ENCODE assay signal across 1 cellular context in the genomic region with DNA sequence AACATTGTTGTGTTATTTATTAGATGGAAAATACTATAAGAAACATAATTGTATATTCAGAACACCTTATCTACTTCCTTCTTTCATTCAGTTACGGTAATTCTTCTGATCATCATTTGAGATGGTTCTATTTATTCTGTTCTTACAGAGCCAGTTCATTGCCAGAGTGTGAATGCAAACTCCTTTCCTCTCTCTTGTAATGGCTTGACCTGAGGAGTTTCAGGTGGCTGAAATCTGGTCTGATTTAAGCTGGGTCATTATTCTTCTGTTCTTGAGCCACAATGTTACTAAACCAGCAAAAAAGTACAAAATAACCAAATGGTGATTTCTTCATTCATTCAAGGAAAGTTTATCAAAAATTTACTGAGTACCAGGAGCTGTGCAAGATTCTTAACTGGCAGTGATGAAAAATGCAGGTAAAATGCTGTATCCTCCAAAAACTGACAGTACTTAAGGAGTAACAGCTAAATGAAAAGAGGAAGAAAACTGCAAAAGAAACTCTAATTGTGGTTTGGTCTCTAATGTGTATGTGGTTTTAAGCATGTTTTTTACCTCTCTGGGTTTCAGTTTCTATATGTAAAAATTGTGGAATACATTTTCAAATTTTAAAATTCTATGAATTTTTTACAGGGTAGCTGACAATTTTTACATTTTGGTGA.
TF ChIP-seq lines count a peak whose summit lies in the region.

No MANE protein-coding gene starts in this region.

TF ChIP-seq in GM12878, 131 proteins besides CTCF, POLR2A, EP300 and RAD21 (continued from another document and continues in another):
- TF ChIP-seq SPI1 (IDR thresholded peaks at IDR 0.05; ENCODE audit: borderline replicate concordance, insufficient read depth, low read depth, low read length) (no peak), CBX3 (IDR thresholded peaks at IDR 0.05; ENCODE audit: borderline replicate concordance, low read depth) (no peak), BCL11A (IDR thresholded peaks at IDR 0.05; ENCODE audit: low read depth, low read length) (no peak), SIX5 (IDR thresholded peaks at IDR 0.05; ENCODE audit: low read depth, low read length, severe bottlenecking) (no peak), MXI1 (IDR thresholded peaks at IDR 0.05; ENCODE audit: low read depth, low read length) (peak; percentile 38; the same call in 1 of the 2 replicates), HCFC1 (IDR thresholded peaks at IDR 0.05; ENCODE audit: low read length) (no peak), RUNX3 (IDR thresholded peaks at IDR 0.05; ENCODE audit: low read length) (peak; percentile 88), IKZF2 (IDR thresholded peaks at IDR 0.05) (peak; percentile 27 to 58; a peak in 2 of 4 replicates), BHLHE40 (IDR thresholded peaks at IDR 0.05; ENCODE audit: borderline replicate concordance in 1 of 2, low read depth in 2 of 2, low read length in 1 of 2) (0 out of 4 replicates have a peak, but pooled peaks of 1 of the 2 experiments have one; percentile 38), EGR1 (IDR thresholded peaks at IDR 0.05; ENCODE audit: borderline replicate concordance in 1 of 2, low read depth in 2 of 2, low read length in 2 of 2) (no peak), ZNF384 (IDR thresholded peaks at IDR 0.05; ENCODE audit: borderline replicate concordance, low read depth, low read length) (peak; percentile 37; the same call in 1 of the 2 replicates), STAT3 (IDR thresholded peaks at IDR 0.05; ENCODE audit: low read depth, low read length) (no peak), EZH2 (IDR thresholded peaks at IDR 0.05; ENCODE audit: borderline replicate concordance, control insufficient read depth, low read depth, low read length) (no peak), CEBPB (IDR thresholded peaks at IDR 0.05; ENCODE audit: borderline replicate concordance in 1 of 2, low read depth in 2 of 2, low read length in 2 of 2) (no peak), YBX1 (IDR thresholded peaks at IDR 0.05) (no peak), CBX5 (IDR thresholded peaks at IDR 0.05; ENCODE audit: low read depth) (no peak), MEF2A (IDR thresholded peaks at IDR 0.05; ENCODE audit: insufficient read depth, low read depth, low read length) (no peak), NFYA (IDR thresholded peaks at IDR 0.05; ENCODE audit: borderline replicate concordance, low read depth, low read length) (no peak), ATF7 (IDR thresholded peaks at IDR 0.05; ENCODE audit: low read depth) (0 out of 2 replicates have a peak, but pooled peaks have one; percentile 15), RB1 (IDR thresholded peaks at IDR 0.05; ENCODE audit: borderline replicate concordance) (no peak), CBFB (IDR thresholded peaks at IDR 0.05; ENCODE audit: low read depth) (0 out of 2 replicates have a peak, but pooled peaks have one; percentile 37), SMAD5 (IDR thresholded peaks at IDR 0.05; ENCODE audit: low read depth) (no peak), BACH1 (IDR thresholded peaks at IDR 0.05; ENCODE audit: borderline replicate concordance) (no peak), PAX8 (IDR thresholded peaks at IDR 0.05) (no peak), MEF2B (IDR thresholded peaks at IDR 0.05; ENCODE audit: partially characterized antibody, poor library complexity, severe bottlenecking) (no peak), MTA2 (IDR thresholded peaks at IDR 0.05; ENCODE audit: low read depth) (peak; percentile 68; the same call in 1 of the 2 replicates), CHD2 (IDR thresholded peaks at IDR 0.05; ENCODE audit: borderline replicate concordance, low read depth, low read length) (no peak), KDM1A (IDR thresholded peaks at IDR 0.05; ENCODE audit: borderline replicate concordance) (no peak), GATAD2B (conservative IDR thresholded peaks at IDR 0.05; ENCODE audit: low read depth) (no peak), SREBF1 (IDR thresholded peaks at IDR 0.05; ENCODE audit: low read length) (no peak), JUNB (IDR thresholded peaks at IDR 0.05) (no peak), NR2C2 (IDR thresholded peaks at IDR 0.05; ENCODE audit: borderline replicate concordance, control insufficient read depth, insufficient read length, low read depth) (no peak), IKZF1 (conservative IDR thresholded peaks at IDR 0.05) (peak; percentile 40), WRNIP1 (IDR thresholded peaks at IDR 0.05; ENCODE audit: borderline replicate concordance, low read depth, low read length) (no peak)
- TF ChIP-seq, protein P1, sequence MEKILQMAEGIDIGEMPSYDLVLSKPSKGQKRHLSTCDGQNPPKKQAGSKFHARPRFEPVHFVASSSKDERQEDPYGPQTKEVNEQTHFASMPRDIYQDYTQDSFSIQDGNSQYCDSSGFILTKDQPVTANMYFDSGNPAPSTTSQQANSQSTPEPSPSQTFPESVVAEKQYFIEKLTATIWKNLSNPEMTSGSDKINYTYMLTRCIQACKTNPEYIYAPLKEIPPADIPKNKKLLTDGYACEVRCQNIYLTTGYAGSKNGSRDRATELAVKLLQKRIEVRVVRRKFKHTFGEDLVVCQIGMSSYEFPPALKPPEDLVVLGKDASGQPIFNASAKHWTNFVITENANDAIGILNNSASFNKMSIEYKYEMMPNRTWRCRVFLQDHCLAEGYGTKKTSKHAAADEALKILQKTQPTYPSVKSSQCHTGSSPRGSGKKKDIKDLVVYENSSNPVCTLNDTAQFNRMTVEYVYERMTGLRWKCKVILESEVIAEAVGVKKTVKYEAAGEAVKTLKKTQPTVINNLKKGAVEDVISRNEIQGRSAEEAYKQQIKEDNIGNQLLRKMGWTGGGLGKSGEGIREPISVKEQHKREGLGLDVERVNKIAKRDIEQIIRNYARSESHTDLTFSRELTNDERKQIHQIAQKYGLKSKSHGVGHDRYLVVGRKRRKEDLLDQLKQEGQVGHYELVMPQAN (conservative IDR thresholded peaks at IDR 0.05), result no peak
- TF ChIP-seq, protein P2, sequence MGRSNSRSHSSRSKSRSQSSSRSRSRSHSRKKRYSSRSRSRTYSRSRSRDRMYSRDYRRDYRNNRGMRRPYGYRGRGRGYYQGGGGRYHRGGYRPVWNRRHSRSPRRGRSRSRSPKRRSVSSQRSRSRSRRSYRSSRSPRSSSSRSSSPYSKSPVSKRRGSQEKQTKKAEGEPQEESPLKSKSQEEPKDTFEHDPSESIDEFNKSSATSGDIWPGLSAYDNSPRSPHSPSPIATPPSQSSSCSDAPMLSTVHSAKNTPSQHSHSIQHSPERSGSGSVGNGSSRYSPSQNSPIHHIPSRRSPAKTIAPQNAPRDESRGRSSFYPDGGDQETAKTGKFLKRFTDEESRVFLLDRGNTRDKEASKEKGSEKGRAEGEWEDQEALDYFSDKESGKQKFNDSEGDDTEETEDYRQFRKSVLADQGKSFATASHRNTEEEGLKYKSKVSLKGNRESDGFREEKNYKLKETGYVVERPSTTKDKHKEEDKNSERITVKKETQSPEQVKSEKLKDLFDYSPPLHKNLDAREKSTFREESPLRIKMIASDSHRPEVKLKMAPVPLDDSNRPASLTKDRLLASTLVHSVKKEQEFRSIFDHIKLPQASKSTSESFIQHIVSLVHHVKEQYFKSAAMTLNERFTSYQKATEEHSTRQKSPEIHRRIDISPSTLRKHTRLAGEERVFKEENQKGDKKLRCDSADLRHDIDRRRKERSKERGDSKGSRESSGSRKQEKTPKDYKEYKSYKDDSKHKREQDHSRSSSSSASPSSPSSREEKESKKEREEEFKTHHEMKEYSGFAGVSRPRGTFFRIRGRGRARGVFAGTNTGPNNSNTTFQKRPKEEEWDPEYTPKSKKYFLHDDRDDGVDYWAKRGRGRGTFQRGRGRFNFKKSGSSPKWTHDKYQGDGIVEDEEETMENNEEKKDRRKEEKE (IDR thresholded peaks at IDR 0.05), result no peak
- TF ChIP-seq, protein P3, sequence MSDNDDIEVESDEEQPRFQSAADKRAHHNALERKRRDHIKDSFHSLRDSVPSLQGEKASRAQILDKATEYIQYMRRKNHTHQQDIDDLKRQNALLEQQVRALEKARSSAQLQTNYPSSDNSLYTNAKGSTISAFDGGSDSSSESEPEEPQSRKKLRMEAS (IDR thresholded peaks at IDR 0.05; ENCODE audit: low read depth, low read length), result no peak
- TF ChIP-seq, protein P4, sequence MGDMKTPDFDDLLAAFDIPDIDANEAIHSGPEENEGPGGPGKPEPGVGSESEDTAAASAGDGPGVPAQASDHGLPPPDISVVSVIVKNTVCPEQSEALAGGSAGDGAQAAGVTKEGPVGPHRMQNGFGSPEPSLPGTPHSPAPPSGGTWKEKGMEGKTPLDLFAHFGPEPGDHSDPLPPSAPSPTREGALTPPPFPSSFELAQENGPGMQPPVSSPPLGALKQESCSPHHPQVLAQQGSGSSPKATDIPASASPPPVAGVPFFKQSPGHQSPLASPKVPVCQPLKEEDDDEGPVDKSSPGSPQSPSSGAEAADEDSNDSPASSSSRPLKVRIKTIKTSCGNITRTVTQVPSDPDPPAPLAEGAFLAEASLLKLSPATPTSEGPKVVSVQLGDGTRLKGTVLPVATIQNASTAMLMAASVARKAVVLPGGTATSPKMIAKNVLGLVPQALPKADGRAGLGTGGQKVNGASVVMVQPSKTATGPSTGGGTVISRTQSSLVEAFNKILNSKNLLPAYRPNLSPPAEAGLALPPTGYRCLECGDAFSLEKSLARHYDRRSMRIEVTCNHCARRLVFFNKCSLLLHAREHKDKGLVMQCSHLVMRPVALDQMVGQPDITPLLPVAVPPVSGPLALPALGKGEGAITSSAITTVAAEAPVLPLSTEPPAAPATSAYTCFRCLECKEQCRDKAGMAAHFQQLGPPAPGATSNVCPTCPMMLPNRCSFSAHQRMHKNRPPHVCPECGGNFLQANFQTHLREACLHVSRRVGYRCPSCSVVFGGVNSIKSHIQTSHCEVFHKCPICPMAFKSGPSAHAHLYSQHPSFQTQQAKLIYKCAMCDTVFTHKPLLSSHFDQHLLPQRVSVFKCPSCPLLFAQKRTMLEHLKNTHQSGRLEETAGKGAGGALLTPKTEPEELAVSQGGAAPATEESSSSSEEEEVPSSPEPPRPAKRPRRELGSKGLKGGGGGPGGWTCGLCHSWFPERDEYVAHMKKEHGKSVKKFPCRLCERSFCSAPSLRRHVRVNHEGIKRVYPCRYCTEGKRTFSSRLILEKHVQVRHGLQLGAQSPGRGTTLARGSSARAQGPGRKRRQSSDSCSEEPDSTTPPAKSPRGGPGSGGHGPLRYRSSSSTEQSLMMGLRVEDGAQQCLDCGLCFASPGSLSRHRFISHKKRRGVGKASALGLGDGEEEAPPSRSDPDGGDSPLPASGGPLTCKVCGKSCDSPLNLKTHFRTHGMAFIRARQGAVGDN (IDR thresholded peaks at IDR 0.05), result no peak
- TF ChIP-seq, protein P5, sequence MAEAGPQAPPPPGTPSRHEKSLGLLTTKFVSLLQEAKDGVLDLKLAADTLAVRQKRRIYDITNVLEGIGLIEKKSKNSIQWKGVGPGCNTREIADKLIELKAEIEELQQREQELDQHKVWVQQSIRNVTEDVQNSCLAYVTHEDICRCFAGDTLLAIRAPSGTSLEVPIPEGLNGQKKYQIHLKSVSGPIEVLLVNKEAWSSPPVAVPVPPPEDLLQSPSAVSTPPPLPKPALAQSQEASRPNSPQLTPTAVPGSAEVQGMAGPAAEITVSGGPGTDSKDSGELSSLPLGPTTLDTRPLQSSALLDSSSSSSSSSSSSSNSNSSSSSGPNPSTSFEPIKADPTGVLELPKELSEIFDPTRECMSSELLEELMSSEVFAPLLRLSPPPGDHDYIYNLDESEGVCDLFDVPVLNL (IDR thresholded peaks at IDR 0.05; ENCODE audit: low read depth, low read length), result no peak
- TF ChIP-seq, protein P6, sequence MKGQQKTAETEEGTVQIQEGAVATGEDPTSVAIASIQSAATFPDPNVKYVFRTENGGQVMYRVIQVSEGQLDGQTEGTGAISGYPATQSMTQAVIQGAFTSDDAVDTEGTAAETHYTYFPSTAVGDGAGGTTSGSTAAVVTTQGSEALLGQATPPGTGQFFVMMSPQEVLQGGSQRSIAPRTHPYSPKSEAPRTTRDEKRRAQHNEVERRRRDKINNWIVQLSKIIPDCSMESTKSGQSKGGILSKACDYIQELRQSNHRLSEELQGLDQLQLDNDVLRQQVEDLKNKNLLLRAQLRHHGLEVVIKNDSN (IDR thresholded peaks at IDR 0.05; ENCODE audit: borderline replicate concordance, extremely low read length, insufficient read depth, low read depth, low read length), result no peak
- TF ChIP-seq, protein P7, sequence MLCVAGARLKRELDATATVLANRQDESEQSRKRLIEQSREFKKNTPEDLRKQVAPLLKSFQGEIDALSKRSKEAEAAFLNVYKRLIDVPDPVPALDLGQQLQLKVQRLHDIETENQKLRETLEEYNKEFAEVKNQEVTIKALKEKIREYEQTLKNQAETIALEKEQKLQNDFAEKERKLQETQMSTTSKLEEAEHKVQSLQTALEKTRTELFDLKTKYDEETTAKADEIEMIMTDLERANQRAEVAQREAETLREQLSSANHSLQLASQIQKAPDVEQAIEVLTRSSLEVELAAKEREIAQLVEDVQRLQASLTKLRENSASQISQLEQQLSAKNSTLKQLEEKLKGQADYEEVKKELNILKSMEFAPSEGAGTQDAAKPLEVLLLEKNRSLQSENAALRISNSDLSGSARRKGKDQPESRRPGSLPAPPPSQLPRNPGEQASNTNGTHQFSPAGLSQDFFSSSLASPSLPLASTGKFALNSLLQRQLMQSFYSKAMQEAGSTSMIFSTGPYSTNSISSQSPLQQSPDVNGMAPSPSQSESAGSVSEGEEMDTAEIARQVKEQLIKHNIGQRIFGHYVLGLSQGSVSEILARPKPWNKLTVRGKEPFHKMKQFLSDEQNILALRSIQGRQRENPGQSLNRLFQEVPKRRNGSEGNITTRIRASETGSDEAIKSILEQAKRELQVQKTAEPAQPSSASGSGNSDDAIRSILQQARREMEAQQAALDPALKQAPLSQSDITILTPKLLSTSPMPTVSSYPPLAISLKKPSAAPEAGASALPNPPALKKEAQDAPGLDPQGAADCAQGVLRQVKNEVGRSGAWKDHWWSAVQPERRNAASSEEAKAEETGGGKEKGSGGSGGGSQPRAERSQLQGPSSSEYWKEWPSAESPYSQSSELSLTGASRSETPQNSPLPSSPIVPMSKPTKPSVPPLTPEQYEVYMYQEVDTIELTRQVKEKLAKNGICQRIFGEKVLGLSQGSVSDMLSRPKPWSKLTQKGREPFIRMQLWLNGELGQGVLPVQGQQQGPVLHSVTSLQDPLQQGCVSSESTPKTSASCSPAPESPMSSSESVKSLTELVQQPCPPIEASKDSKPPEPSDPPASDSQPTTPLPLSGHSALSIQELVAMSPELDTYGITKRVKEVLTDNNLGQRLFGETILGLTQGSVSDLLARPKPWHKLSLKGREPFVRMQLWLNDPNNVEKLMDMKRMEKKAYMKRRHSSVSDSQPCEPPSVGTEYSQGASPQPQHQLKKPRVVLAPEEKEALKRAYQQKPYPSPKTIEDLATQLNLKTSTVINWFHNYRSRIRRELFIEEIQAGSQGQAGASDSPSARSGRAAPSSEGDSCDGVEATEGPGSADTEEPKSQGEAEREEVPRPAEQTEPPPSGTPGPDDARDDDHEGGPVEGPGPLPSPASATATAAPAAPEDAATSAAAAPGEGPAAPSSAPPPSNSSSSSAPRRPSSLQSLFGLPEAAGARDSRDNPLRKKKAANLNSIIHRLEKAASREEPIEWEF (IDR thresholded peaks at IDR 0.05; ENCODE audit: insufficient replicate concordance, low read depth, low read length), result no peak
- TF ChIP-seq, protein P8, sequence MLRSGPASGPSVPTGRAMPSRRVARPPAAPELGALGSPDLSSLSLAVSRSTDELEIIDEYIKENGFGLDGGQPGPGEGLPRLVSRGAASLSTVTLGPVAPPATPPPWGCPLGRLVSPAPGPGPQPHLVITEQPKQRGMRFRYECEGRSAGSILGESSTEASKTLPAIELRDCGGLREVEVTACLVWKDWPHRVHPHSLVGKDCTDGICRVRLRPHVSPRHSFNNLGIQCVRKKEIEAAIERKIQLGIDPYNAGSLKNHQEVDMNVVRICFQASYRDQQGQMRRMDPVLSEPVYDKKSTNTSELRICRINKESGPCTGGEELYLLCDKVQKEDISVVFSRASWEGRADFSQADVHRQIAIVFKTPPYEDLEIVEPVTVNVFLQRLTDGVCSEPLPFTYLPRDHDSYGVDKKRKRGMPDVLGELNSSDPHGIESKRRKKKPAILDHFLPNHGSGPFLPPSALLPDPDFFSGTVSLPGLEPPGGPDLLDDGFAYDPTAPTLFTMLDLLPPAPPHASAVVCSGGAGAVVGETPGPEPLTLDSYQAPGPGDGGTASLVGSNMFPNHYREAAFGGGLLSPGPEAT (IDR thresholded peaks at IDR 0.05; ENCODE audit: low read depth), result peak; percentile 51; the same call in 1 of the 2 replicates
